ENCODE assay signal across 16 cellular contexts in the genomic region with DNA sequence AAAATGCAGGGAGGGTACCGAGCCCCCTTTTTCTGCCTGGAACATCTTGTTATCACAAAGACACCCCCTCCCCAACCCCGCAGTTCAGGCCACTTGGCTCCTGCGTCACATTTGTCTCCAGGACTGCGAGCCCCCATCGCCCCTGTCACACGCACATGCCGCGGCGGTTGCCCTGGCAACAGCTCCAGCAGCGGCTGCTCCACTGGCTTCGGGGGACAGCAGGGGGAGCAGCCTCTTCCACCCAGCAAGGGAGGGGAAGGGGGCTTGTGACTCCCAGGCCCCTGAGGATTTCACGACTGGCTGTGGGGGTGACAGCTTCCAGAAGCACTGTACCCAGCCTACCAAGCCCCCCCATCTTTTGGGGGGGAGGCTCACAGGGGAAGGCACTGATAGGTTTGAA. TPM values are rescaled to one million over a fixed set of nuclear protein-coding genes. Genes with fewer than 3 reads are reported as not detected.
A peak's percentile ranks its signal among the peaks of the same experiment; 100 is the strongest.
DNase-seq lines count a peak whose midpoint lies in the region; ATAC-seq and TF ChIP-seq lines count a peak whose summit lies in the region.
"Had no signal": no experiment of that assay in that cellular context is flagged by ENCODE, and none has a peak within 500 bp of the region (broad histone marks: within the 10 kb centered on the region; RNA-seq: fewer than 3 reads in every experiment).

No MANE protein-coding gene starts in this region.

- no peak for ATAC-seq in heart right ventricle
- ATAC-seq in GM19023 (IDR thresholded peaks at IDR 0.05; ENCODE audit: unreplicated experiment), result no peak
- ATAC-seq in left cardiac atrium, result no peak
- ATAC-seq: HCT116, Right ventricle myocardium inferior had no signal

- no peak overlapping the region for H2BK120ac ChIP-seq in mesendoderm (ENCODE audit: low read depth, low read length)

- no peak overlapping the region for H4K8ac ChIP-seq in mesendoderm (ENCODE audit: low read depth, low read length)

- H3K56ac ChIP-seq in mesendoderm (ENCODE audit: low read length), result no peak overlapping the region

- H3K4me3 ChIP-seq in mesendoderm (ENCODE audit: low read length) (no peak overlapping the region), heart right ventricle (no peak overlapping the region)
- H3K4me3 ChIP-seq: ovary, smooth muscle cell had no signal

- no peak overlapping the region for H3K9ac ChIP-seq in mesendoderm (ENCODE audit: low read length)

- no peaks in the 10 kb centered on the region for H3K9me3 ChIP-seq in heart right ventricle
- H3K9me3 ChIP-seq: ovary had no signal

- no peak overlapping the region for H3K18ac ChIP-seq in mesendoderm (ENCODE audit: low read length)

- no peak overlapping the region for H2BK5ac ChIP-seq in mesendoderm (ENCODE audit: low read length)

- no peak overlapping the region for H4K5ac ChIP-seq in mesendoderm (ENCODE audit: low read length)

- H3K79me2 ChIP-seq in mesendoderm (ENCODE audit: control insufficient read depth, insufficient read depth, low read length), result no peaks in the 10 kb centered on the region

- no peak overlapping the region for H2BK15ac ChIP-seq in mesendoderm (replicated peaks; ENCODE audit: low read depth)

- H2AK5ac ChIP-seq in mesendoderm (ENCODE audit: low read length), result no peak overlapping the region

- DNase-seq in NCI-H1436 (lab: John Stamatoyannopoulos, UW) (peak; percentile 7), NCI-H1436 treated with DMSO at 0.1 percent for 48 hours (lab: John Stamatoyannopoulos, UW) (no peak), GM10266 (ENCODE audit: extremely low spot score) (no peak), mesendoderm (peak; percentile 44), heart right ventricle (no peak), left cardiac atrium (no peak)
- DNase-seq: activated CD4-positive, alpha-beta T cell treated with anti-CD3 and anti-CD28 coated beads, Interleukin-2, amount 10 ng/mL, durations not matched to agents 7 days and 5 days; aorta; Calu3; mesenchymal stem cell; ovary had no signal

- intact Hi-C loops in heart right ventricle (cut with DNase I) (no loop called here), left cardiac atrium (cut with DNase I) (no loop called here)

- no peaks in the 10 kb centered on the region for H3K36me3 ChIP-seq in mesendoderm (ENCODE audit: control insufficient read depth, insufficient read depth, low read length)
- H3K36me3 ChIP-seq in heart right ventricle, result no peaks in the 10 kb centered on the region
- H3K36me3 ChIP-seq: ovary had no signal

- H3K23ac ChIP-seq in mesendoderm (ENCODE audit: low read length), result no peak overlapping the region

- H3K4me2 ChIP-seq in mesendoderm (ENCODE audit: low read length), result no peak overlapping the region
- H3K4me2 ChIP-seq: smooth muscle cell had no signal

- no peaks in the 10 kb centered on the region for H3K79me1 ChIP-seq in mesendoderm (ENCODE audit: low read length)

- H3K4ac ChIP-seq in mesendoderm (ENCODE audit: low read depth, low read length), result no peak overlapping the region

- TF ChIP-seq CTCF in GM10266 (IDR thresholded peaks at IDR 0.05; ENCODE audit: control insufficient read depth, insufficient read depth, low read depth, missing control alignments) (peak; percentile 3), heart right ventricle (IDR thresholded peaks at IDR 0.05) (no peak)

- H3K4me1 ChIP-seq in mesendoderm (ENCODE audit: control insufficient read depth, low read depth, low read length) (peaks cover 2% of the 10 kb centered on the region), heart right ventricle (peaks cover 11 to 37% (median 31%) of the 10 kb centered on the region in 9 donors)

- H3K27ac ChIP-seq in angular gyrus (ENCODE audit: low read depth, low read length) (peak overlapping the region; percentile 48), mesendoderm (ENCODE audit: low read depth, low read length) (no peak overlapping the region), heart right ventricle (no peak overlapping the region)
- H3K27ac ChIP-seq: ovary had no signal

- H3K27me3 ChIP-seq in mesendoderm (ENCODE audit: insufficient read depth, low read length, poor library complexity) (peaks cover 10% of the 10 kb centered on the region), heart right ventricle (peaks cover 16 to 56% (median 35%) of the 10 kb centered on the region in 7 donors)
- H3K27me3 ChIP-seq: ovary had no signal

- no CpG with 5 or more reads among the region's 12 CpGs for WGBS in mesendoderm (ENCODE audit: extremely low coverage, insufficient coverage, low lambda C conversion rate)
- 17 to 35% methylated on average over 12 of the region's 12 CpGs for WGBS in heart right ventricle, 2 donors

RNA-seq across cellular contexts. Expression of gene BAIAP3, which starts 2.6 kb away (rescaled TPM):
- polyA plus RNA-seq in mesendoderm (2013, experiment 1 of 2), result 1.7 TPM
- 1.3 TPM for polyA plus RNA-seq in mesendoderm (2013, experiment 2 of 2)
- 1 to 10 TPM in 9 of 10 donors, under 1 TPM in 1; 0.37 to 3.8 (median 2.0) TPM for total RNA-seq in heart right ventricle
- 1 to 10 TPM; 1.4 to 6.8 TPM for polyA plus RNA-seq in heart right ventricle
- 1 to 10 TPM in 1 of 2 donors, under 1 TPM in 1; 0.99 to 2.7 TPM for total RNA-seq in left cardiac atrium

RNA-seq across cellular contexts. Expression of gene TSR3, which starts 15.7 kb away (rescaled TPM):
- polyA plus RNA-seq in mesendoderm (2013, experiment 1 of 2), result 34.0 TPM
- 35.7 TPM for polyA plus RNA-seq in mesendoderm (2013, experiment 2 of 2)
- total RNA-seq in heart right ventricle (10 to 100 TPM; 41.5 to 63.6 (median 56.0) TPM), left cardiac atrium (10 to 100 TPM; 44.5 to 59.1 TPM)
- 10 to 100 TPM; 43.7 to 83.4 TPM for polyA plus RNA-seq in heart right ventricle

RNA-seq across cellular contexts. Expression of gene GNPTG, which starts 15.7 kb away (rescaled TPM):
- 10.4 TPM for polyA plus RNA-seq in mesendoderm (2013, experiment 1 of 2)
- polyA plus RNA-seq in mesendoderm (2013, experiment 2 of 2), result 10.1 TPM
- 10 to 100 TPM; 24.8 to 43.4 (median 29.9) TPM for total RNA-seq in heart right ventricle
- polyA plus RNA-seq in heart right ventricle, result 10 to 100 TPM; 44.5 to 56.3 TPM
- total RNA-seq in left cardiac atrium, result 10 to 100 TPM; 44.1 to 44.3 TPM

RNA-seq across cellular contexts. Expression of gene UBE2I, which starts 26.6 kb away (rescaled TPM):
- 247 TPM for polyA plus RNA-seq in mesendoderm (2013, experiment 1 of 2)
- 242 TPM for polyA plus RNA-seq in mesendoderm (2013, experiment 2 of 2)
- total RNA-seq in heart right ventricle, result 10 to 100 TPM; 70.6 to 99.8 (median 84.6) TPM
- 10 to 100 TPM; 63.1 to 76.4 TPM for polyA plus RNA-seq in heart right ventricle
- 10 to 100 TPM; 74.3 to 80.8 TPM for total RNA-seq in left cardiac atrium

Comparison
In these comparisons a context has a peak if more than half of its experiments do, and no peak if none do; other contexts are left out.
1. DNase-seq: peak in NCI-H1436 (single experiment) and mesendoderm (single experiment); none in NCI-H1436 treated with DMSO at 0.1 percent for 48 hours (single experiment), GM10266 (single experiment), heart right ventricle (0 of 2) and left cardiac atrium (single experiment).